ENCODE assay signal across 20 cellular contexts in the genomic region with DNA sequence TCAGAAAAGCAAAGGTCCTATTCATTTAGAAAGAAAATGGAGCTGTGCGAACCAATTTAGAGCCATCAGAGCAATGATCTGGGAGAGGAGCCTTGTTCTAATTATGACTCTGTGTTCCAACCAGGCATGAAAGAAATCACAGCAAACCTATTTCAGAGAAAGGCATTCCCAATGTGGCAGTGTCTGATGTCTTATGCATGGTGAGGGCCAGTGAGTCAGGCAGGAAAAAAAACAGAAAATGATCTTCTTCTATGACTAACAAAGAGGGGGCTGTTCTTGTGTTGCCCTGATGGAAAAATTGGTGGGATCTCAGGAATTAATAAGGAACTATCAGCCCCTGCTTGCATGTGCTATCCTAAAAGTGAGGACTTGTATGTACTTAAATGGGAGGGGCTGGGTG. TPM values are rescaled to one million over a fixed set of nuclear protein-coding genes. Genes with fewer than 3 reads are reported as not detected.
DNase-seq lines count a peak whose midpoint lies in the region; ATAC-seq and FAIRE-seq lines count a peak whose summit lies in the region.
"Had no signal": no experiment of that assay in that cellular context is flagged by ENCODE, and none has a peak within 500 bp of the region (broad histone marks: within the 10 kb centered on the region; RNA-seq: fewer than 3 reads in every experiment).

No MANE protein-coding gene starts in this region.

- DNase-seq in COLO829 (ENCODE audit: low spot score), result peak; percentile 52
- DNase-seq in RCC 7860 (ENCODE audit: low spot score), result peak; percentile 28
- DNase-seq in fibroblast of peridontal ligament (ENCODE audit: extremely low read depth), result peak; percentile 18
- DNase-seq in renal cortical epithelial cell (ENCODE audit: low read depth), result peak; percentile 41
- DNase-seq in NCI-H2196 treated with DMSO at 0.1 percent for 48 hours (lab: John Stamatoyannopoulos, UW; ENCODE audit: unreplicated experiment), result no peak
- DNase-seq: CD8-positive, alpha-beta T cell; DMS79; GOT3; KBM-7; NCI-H1105 treated with DMSO at 0.1 percent for 48 hours; NCI-H1694; NCI-H524; NCI-H82; OCI-M1; RPMI8226; SHP77 treated with DMSO at 0.1 percent for 48 hours had no signal

- FAIRE-seq in RCC 7860 (lab: Jason Lieb, UNC), result peak; percentile 52
- FAIRE-seq: A204.1 had no signal

- ATAC-seq in GM21367 (IDR thresholded peaks at IDR 0.05; ENCODE audit: unreplicated experiment) (no peak), HG03135 (IDR thresholded peaks at IDR 0.05; ENCODE audit: unreplicated experiment) (no peak)
- ATAC-seq: CD8-positive, alpha-beta T cell had no signal

RNA-seq across cellular contexts. Expression of gene CCDC149, which starts 20.0 kb away (rescaled TPM):
- total RNA-seq in renal cortical epithelial cell, result 4.7 and 12.5 TPM in 2 replicates
- total RNA-seq: CD8-positive, alpha-beta T cell; G401 had no signal
